Comparison of ENCODE assay signal across 14 cellular contexts in the genomic region with DNA sequence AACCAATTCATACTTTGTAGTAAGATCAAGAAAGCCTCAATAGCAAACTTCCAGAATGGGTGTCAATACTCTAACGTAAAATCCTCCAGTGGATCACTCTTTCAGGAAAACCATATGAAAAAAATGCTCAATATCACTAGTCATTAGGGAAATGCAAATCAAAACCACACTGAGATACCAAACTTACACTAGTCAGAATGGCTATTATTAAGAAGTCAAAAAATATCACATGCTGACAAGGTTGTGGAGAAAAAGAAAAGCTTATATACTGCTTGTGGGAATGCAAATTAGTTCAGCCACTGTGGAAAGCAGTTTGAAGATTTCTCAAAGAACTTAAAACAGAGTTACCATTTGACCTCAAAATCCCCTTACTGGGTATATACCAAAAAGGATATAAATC. TPM values are rescaled to one million over a fixed set of nuclear protein-coding genes. Genes with fewer than 3 reads are reported as not detected.
DNase-seq lines count a peak whose midpoint lies in the region; ATAC-seq and TF ChIP-seq lines count a peak whose summit lies in the region.
"Had no signal": no experiment of that assay in that cellular context is flagged by ENCODE, and none has a peak within 500 bp of the region (broad histone marks: within the 10 kb centered on the region; RNA-seq: fewer than 3 reads in every experiment).

No MANE protein-coding gene starts in this region.

- no peaks in the 10 kb centered on the region for H3K36me3 ChIP-seq in neuronal stem cell (replicated peaks in 1 of 2; ENCODE audit: control insufficient read depth in 2 of 2, insufficient read depth in 2 of 2, low read length in 2 of 2)
- H3K36me3 ChIP-seq: thoracic aorta had no signal

- no peak overlapping the region for H2BK15ac ChIP-seq in neuronal stem cell (ENCODE audit: low read length)

- no peak overlapping the region for H4K8ac ChIP-seq in neuronal stem cell (ENCODE audit: low read depth, low read length)

- H3K27ac ChIP-seq in neuronal stem cell (replicated peaks; ENCODE audit: low read length): no peak overlapping the region
- H3K27ac ChIP-seq: 22Rv1, KMS-11, thoracic aorta had no signal

- H3K9me3 ChIP-seq in neuronal stem cell (replicated peaks in 1 of 2; ENCODE audit: control insufficient read depth in 2 of 2, insufficient read depth in 1 of 2, low read depth in 1 of 2, low read length in 2 of 2): no peaks in the 10 kb centered on the region
- H3K9me3 ChIP-seq: thoracic aorta had no signal

- TF ChIP-seq CTCF in natural killer cell (IDR thresholded peaks at IDR 0.05) (no peak), chondrocyte (IDR thresholded peaks at IDR 0.05) (no peak)

- H3K23ac ChIP-seq in neuronal stem cell (ENCODE audit: low read depth, low read length, poor library complexity): no peak overlapping the region

- H3K27me3 Mint-ChIP-seq in natural killer cell (ENCODE audit: low read depth in 2 of 2): no peaks in the 10 kb centered on the region
- H3K27me3 Mint-ChIP-seq in natural killer cell treated with Interleukin-12 subunit alpha and Interleukin-12 subunit beta and Interleukin-15 and Interleukin-18, amount 100 ng/mL, for 72 hours: no peaks in the 10 kb centered on the region
- H3K27me3 Mint-ChIP-seq in chondrocyte (ENCODE audit: low read depth): peaks cover 12% of the 10 kb centered on the region

- no peak overlapping the region for H3K4me3 ChIP-seq in neuronal stem cell (ENCODE audit: low read length in 2 of 2)
- H3K4me3 ChIP-seq: thoracic aorta had no signal

- H3K27ac Mint-ChIP-seq in natural killer cell (peak overlapping the region; percentile 78 to 81), chondrocyte (ENCODE audit: unreplicated experiment) (no peak overlapping the region)
- H3K27ac Mint-ChIP-seq in natural killer cell treated with Interleukin-12 subunit alpha and Interleukin-12 subunit beta and Interleukin-15 and Interleukin-18, amount 100 ng/mL, for 72 hours: peak overlapping the region in 1 of 2 donors; percentile 66
- H3K27ac Mint-ChIP-seq: T-helper 17 cell had no signal

- no peak overlapping the region for H2BK12ac ChIP-seq in neuronal stem cell (ENCODE audit: low read length)

- H2AFZ ChIP-seq in neuronal stem cell (ENCODE audit: low read length): no peak overlapping the region

- ATAC-seq in natural killer cell (no peak), HG02588 (IDR thresholded peaks at IDR 0.05; ENCODE audit: unreplicated experiment) (peak; percentile 46), HG03103 (IDR thresholded peaks at IDR 0.05; ENCODE audit: low read depth, unreplicated experiment) (peak; percentile 38)
- ATAC-seq in natural killer cell treated with Interleukin-12 subunit alpha and Interleukin-12 subunit beta and Interleukin-15 and Interleukin-18, amount 100 ng/mL, for 72 hours: no peak
- ATAC-seq: T-helper 17 cell had no signal

- H2BK5ac ChIP-seq in neuronal stem cell (ENCODE audit: low read length): no peak overlapping the region

- H2AK5ac ChIP-seq in neuronal stem cell (ENCODE audit: low read depth, low read length): no peak overlapping the region

- DNase-seq in natural killer cell: no peak
- DNase-seq in natural killer cell treated with Interleukin-12 subunit alpha and Interleukin-12 subunit beta and Interleukin-15 and Interleukin-18, amount 100 ng/mL, for 72 hours (ENCODE audit: low spot score): no peak
- no peak for DNase-seq in GM19240 (ENCODE audit: insufficient read length, low spot score)
- no peak for DNase-seq in neuronal stem cell (ENCODE audit: low spot score)
- no peak for DNase-seq in chondrocyte (ENCODE audit: low spot score)
- DNase-seq in GOT3 (lab: John Stamatoyannopoulos, UW): no peak
- DNase-seq: NCI-H1694 treated with DMSO at 0.1 percent for 48 hours, NCI-H526, T-helper 17 cell had no signal

- H3K79me1 ChIP-seq in neuronal stem cell (ENCODE audit: low read depth, low read length): no peaks in the 10 kb centered on the region

- no peak overlapping the region for H3K4ac ChIP-seq in neuronal stem cell (ENCODE audit: low read length)

- no peak overlapping the region for H3K18ac ChIP-seq in neuronal stem cell (ENCODE audit: low read length)

- no peak overlapping the region for H3K4me2 ChIP-seq in neuronal stem cell (ENCODE audit: insufficient read depth, low read length, poor library complexity, severe bottlenecking)
- H3K4me2 ChIP-seq: KMS-11 had no signal

- peaks cover 50 to 55% of the 10 kb centered on the region in 2 donors for H3K4me1 Mint-ChIP-seq in natural killer cell
- H3K4me1 Mint-ChIP-seq in natural killer cell treated with Interleukin-12 subunit alpha and Interleukin-12 subunit beta and Interleukin-15 and Interleukin-18, amount 100 ng/mL, for 72 hours (ENCODE audit: low read depth in 2 of 2): peaks cover 48 to 55% of the 10 kb centered on the region in 2 donors
- H3K4me1 Mint-ChIP-seq in chondrocyte (ENCODE audit: low read depth): no peaks in the 10 kb centered on the region

- intact Hi-C loops in natural killer cell (cut with micrococcal nuclease): loop anchor here (10.0 kb wide), 1 partner anchor 47 kb away; the partner anchor contains the start of gene ATXN7L3B

- no CpG with 5 or more reads among the region's 1 CpG for WGBS in neuronal stem cell (ENCODE audit: extremely low coverage in 2 of 2, insufficient read length in 2 of 2, insufficient replicate concordance in 1 of 2), 2 donors

- H4K91ac ChIP-seq in neuronal stem cell (ENCODE audit: low read depth, low read length, poor library complexity): no peak overlapping the region

- no peak overlapping the region for H3K14ac ChIP-seq in neuronal stem cell (ENCODE audit: low read length)

- H3K9ac ChIP-seq in neuronal stem cell (ENCODE audit: low read depth, low read length, poor library complexity): no peak overlapping the region
- H3K9ac ChIP-seq: KMS-11 had no signal

- H3K27me3 ChIP-seq in neuronal stem cell (ENCODE audit: control insufficient read depth in 3 of 3, insufficient read depth in 3 of 3, low read depth in 1 of 3, low read length in 3 of 3): no peaks in the 10 kb centered on the region

- H3K9me3 Mint-ChIP-seq in natural killer cell (no peaks in the 10 kb centered on the region), chondrocyte (ENCODE audit: low read depth) (no peaks in the 10 kb centered on the region)
- no peaks in the 10 kb centered on the region for H3K9me3 Mint-ChIP-seq in natural killer cell treated with Interleukin-12 subunit alpha and Interleukin-12 subunit beta and Interleukin-15 and Interleukin-18, amount 100 ng/mL, for 72 hours

- H3K4me3 Mint-ChIP-seq in natural killer cell (no peak overlapping the region), chondrocyte (ENCODE audit: unreplicated experiment) (no peak overlapping the region)
- H3K4me3 Mint-ChIP-seq in natural killer cell treated with Interleukin-12 subunit alpha and Interleukin-12 subunit beta and Interleukin-15 and Interleukin-18, amount 100 ng/mL, for 72 hours: no peak overlapping the region
- H3K4me3 Mint-ChIP-seq: T-helper 17 cell had no signal

- no peak overlapping the region for H2BK120ac ChIP-seq in neuronal stem cell (ENCODE audit: low read depth, low read length)

- H3K36me3 Mint-ChIP-seq in natural killer cell (no peaks in the 10 kb centered on the region), chondrocyte (ENCODE audit: low read depth) (no peaks in the 10 kb centered on the region)
- H3K36me3 Mint-ChIP-seq in natural killer cell treated with Interleukin-12 subunit alpha and Interleukin-12 subunit beta and Interleukin-15 and Interleukin-18, amount 100 ng/mL, for 72 hours: no peaks in the 10 kb centered on the region

- H3K4me1 ChIP-seq in neuronal stem cell (ENCODE audit: control insufficient read depth in 2 of 2, insufficient read depth in 1 of 2, low read depth in 1 of 2, low read length in 2 of 2): peaks cover 2 to 4% of the 10 kb centered on the region in 2 donors

RNA-seq across cellular contexts. Expression of gene ATXN7L3B, which starts 49.5 kb away (rescaled TPM):
- 10 to 100 TPM; 49.0 to 61.4 (median 51.6) TPM for total RNA-seq in natural killer cell
- 10 to 100 TPM; 18.4 to 22.0 TPM for total RNA-seq in natural killer cell treated with Interleukin-12 subunit alpha and Interleukin-12 subunit beta and Interleukin-15 and Interleukin-18, amount 100 ng/mL, for 72 hours
- polyA plus RNA-seq in neuronal stem cell (2013, experiment 1 of 2): 41.2 TPM
- 40.4 TPM for polyA plus RNA-seq in neuronal stem cell (2013, experiment 2 of 2)
- total RNA-seq in chondrocyte: 24.3 to 25.8 TPM (median 25.1 TPM) in 3 replicates

Comparison
In these comparisons a context has a peak if more than half of its experiments do, and no peak if none do; other contexts are left out.
1. ATAC-seq: peak in HG02588 (single experiment) and HG03103 (single experiment); none in natural killer cell (0 of 3) and natural killer cell treated with Interleukin-12 subunit alpha and Interleukin-12 subunit beta and Interleukin-15 and Interleukin-18, amount 100 ng/mL, for 72 hours (0 of 2).